Comparison of ENCODE assay signal across 25 cellular contexts in the genomic region with DNA sequence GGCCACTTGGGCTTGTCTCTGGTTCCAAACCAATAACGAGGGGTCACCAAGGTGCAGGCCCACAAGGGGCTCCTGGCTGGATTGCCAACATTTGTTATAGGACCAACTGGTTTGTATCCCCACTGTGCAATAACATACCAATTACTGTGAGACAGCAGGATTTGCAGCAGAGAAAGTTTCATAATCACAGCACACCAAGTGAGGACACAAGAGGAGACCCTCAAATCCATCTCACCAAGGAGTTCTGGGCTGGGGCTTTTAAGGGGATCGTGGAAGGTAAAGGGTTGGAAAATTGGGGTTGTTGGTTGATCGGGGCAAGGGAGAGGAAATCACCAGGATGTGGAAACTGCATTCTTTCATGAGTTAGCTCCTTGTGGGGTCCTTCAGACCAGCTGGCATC. TPM values are rescaled to one million over a fixed set of nuclear protein-coding genes. Genes with fewer than 3 reads are reported as not detected.
DNase-seq lines count a peak whose midpoint lies in the region; ATAC-seq, FAIRE-seq and TF ChIP-seq lines count a peak whose summit lies in the region.
"Had no signal": no experiment of that assay in that cellular context is flagged by ENCODE, and none has a peak within 500 bp of the region (broad histone marks: within the 10 kb centered on the region; RNA-seq: fewer than 3 reads in every experiment).

No MANE protein-coding gene starts in this region.

- H3K79me2 ChIP-seq in H9 (ENCODE audit: insufficient read depth, low read length) (no peaks in the 10 kb centered on the region), K562 (ENCODE audit: control insufficient read depth, insufficient read depth, low read length) (no peaks in the 10 kb centered on the region), mesendoderm (ENCODE audit: control insufficient read depth, insufficient read depth, low read length) (no peaks in the 10 kb centered on the region)

- in situ Hi-C loops in K562 (cut with MboI) = no loop called here

- H3T11ph ChIP-seq in H9 (ENCODE audit: low read length) = no peak overlapping the region

- H3K36me3 ChIP-seq in K562 (ENCODE audit: control insufficient read depth, insufficient read depth, low read length) (no peaks in the 10 kb centered on the region), esophagus muscularis mucosa (no peaks in the 10 kb centered on the region), uterus (no peaks in the 10 kb centered on the region), mesendoderm (ENCODE audit: control insufficient read depth, insufficient read depth, low read length) (no peaks in the 10 kb centered on the region)
- H3K36me3 ChIP-seq: BE2C; BLaER1 treated with 17β-estradiol and CSF1 and Interleukin-3, amounts not matched to agents 10 nM and 100 nM had no signal

- H3K27me3 ChIP-seq in H9 (ENCODE audit: insufficient read depth, low read length) = no peaks in the 10 kb centered on the region
- peaks cover 4 to 23% of the 10 kb centered on the region in 2 experiments; a peak in 4 of 5 replicates for H3K27me3 ChIP-seq in K562 (ENCODE audit: control insufficient read depth in 2 of 2, insufficient read depth in 2 of 2, low read length in 2 of 2)
- no peaks in the 10 kb centered on the region for H3K27me3 ChIP-seq in esophagus muscularis mucosa
- H3K27me3 ChIP-seq in uterus = no peaks in the 10 kb centered on the region
- no peaks in the 10 kb centered on the region for H3K27me3 ChIP-seq in mesendoderm (ENCODE audit: insufficient read depth, low read length, poor library complexity)
- H3K27me3 ChIP-seq: BE2C; BLaER1 treated with 17β-estradiol and CSF1 and Interleukin-3, amounts not matched to agents 10 nM and 100 nM had no signal

- H3K56ac ChIP-seq in H9 (ENCODE audit: insufficient read length, low read depth, low read length) = no peak overlapping the region
- no peak overlapping the region for H3K56ac ChIP-seq in mesendoderm (ENCODE audit: low read length)

- H3K4me1 ChIP-seq in H9 (ENCODE audit: insufficient read depth, low read length) (peaks cover 6% of the 10 kb centered on the region; the same call in 1 of the 2 replicates), K562 (replicated peaks in 1 of 2; ENCODE audit: control insufficient read depth in 2 of 2, insufficient read depth in 2 of 2, low read length in 2 of 2) (no peaks in the 10 kb centered on the region), esophagus muscularis mucosa (no peaks in the 10 kb centered on the region), uterus (no peaks in the 10 kb centered on the region), mesendoderm (ENCODE audit: control insufficient read depth, low read depth, low read length) (peaks cover 2% of the 10 kb centered on the region)
- H3K4me1 ChIP-seq: BE2C; BLaER1 treated with 17β-estradiol and CSF1 and Interleukin-3, amounts not matched to agents 10 nM and 100 nM had no signal

- H3K4ac ChIP-seq in H9 (ENCODE audit: low read depth, low read length) = no peak overlapping the region
- no peak overlapping the region for H3K4ac ChIP-seq in mesendoderm (ENCODE audit: low read depth, low read length)

- no peak overlapping the region for H3K4me3 Mint-ChIP-seq in H9
- H3K4me3 Mint-ChIP-seq: CD14-positive monocyte; CD4-positive, alpha-beta T cell; CD8-positive, alpha-beta memory T cell had no signal

- H3K23ac ChIP-seq in H9 (ENCODE audit: insufficient read length, low read depth, low read length) (no peak overlapping the region), mesendoderm (ENCODE audit: low read length) (no peak overlapping the region)

- H3K27ac ChIP-seq in H9 (ENCODE audit: insufficient read length, low read depth, low read length) (no peak overlapping the region), K562 (ENCODE audit: extremely low read depth, low read depth, low read length) (no peak overlapping the region), esophagus muscularis mucosa (replicated peaks in 1 of 4) (no peak overlapping the region), uterus (no peak overlapping the region), mesendoderm (ENCODE audit: low read depth, low read length) (no peak overlapping the region)
- H3K27ac ChIP-seq: 22Rv1; BLaER1 treated with 17β-estradiol and CSF1 and Interleukin-3, amounts not matched to agents 10 nM and 100 nM had no signal

- H3K27me3 Mint-ChIP-seq in H9 (ENCODE audit: low read depth) = peaks cover 2% of the 10 kb centered on the region; the same call in 1 of the 2 replicates

- ATAC-seq in K562 = no peak
- no peak for ATAC-seq in GM21360 (IDR thresholded peaks at IDR 0.05; ENCODE audit: unreplicated experiment)
- ATAC-seq: GM12878, HCT116 had no signal

- H3K9me3 Mint-ChIP-seq in H9 = peaks cover 10 to 17% of the 10 kb centered on the region in 2 experiments

- no peak overlapping the region for H2BK12ac ChIP-seq in H9 (ENCODE audit: insufficient read length, low read depth, low read length)

- H3K36me3 Mint-ChIP-seq in H9 (ENCODE audit: insufficient read depth in 1 of 3, low read depth in 3 of 3) = peaks cover 2 to 12% (median 10%) of the 10 kb centered on the region in 3 experiments; a peak in 5 of 7 replicates
- H3K36me3 Mint-ChIP-seq: CD14-positive monocyte had no signal

- TF ChIP-seq EP300 in K562 (IDR thresholded peaks at IDR 0.05; ENCODE audit: low read length) (no peak), esophagus muscularis mucosa (IDR thresholded peaks at IDR 0.05) (no peak)

- no TSS peak for BruUV-seq in K562 (replicated peaks; lab: Mats Ljungman, UMichigan)

- TF ChIP-seq RAD21 in K562 (CRISPR knock-in tag; conservative IDR thresholded peaks at IDR 0.05 in 1 of 2, IDR thresholded peaks at IDR 0.05 in 1 of 2) = no peak

- intact Hi-C loops in K562 (cut with micrococcal nuclease) (loop anchor here (10.0 kb wide), 1 partner anchor 131 kb away; no protein-coding TSS in a partner anchor), esophagus muscularis mucosa (cut with DNase I) (no loop called here), uterus (cut with DNase I; ENCODE audit: low total_unique reads) (no loop called here)

- no peak overlapping the region for H3K14ac ChIP-seq in H9 (ENCODE audit: insufficient read depth, low read length)

- H2AK5ac ChIP-seq in H9 (ENCODE audit: insufficient read length, low read length) = no peak overlapping the region
- no peak overlapping the region for H2AK5ac ChIP-seq in mesendoderm (ENCODE audit: low read length)

- no peak overlapping the region for H2BK20ac ChIP-seq in H9 (ENCODE audit: low read depth, low read length, poor library complexity, severe bottlenecking)

- FAIRE-seq in K562 (lab: Jason Lieb, UNC) = no peak
- FAIRE-seq: A204.1, D721Med, GM12878, GM18507 had no signal

- H2BK120ac ChIP-seq in H9 (ENCODE audit: low read depth, low read length, poor library complexity, severe bottlenecking) = no peak overlapping the region
- no peak overlapping the region for H2BK120ac ChIP-seq in mesendoderm (ENCODE audit: low read depth, low read length)

- H3K4me1 Mint-ChIP-seq in H9 = peaks cover 13 to 15% of the 10 kb centered on the region in 2 experiments
- H3K4me1 Mint-ChIP-seq: CD14-positive monocyte; CD8-positive, alpha-beta memory T cell had no signal

- no peaks in the 10 kb centered on the region for H3K9me1 ChIP-seq in K562 (ENCODE audit: control insufficient read depth, insufficient read depth, low read length)

- H3K79me1 ChIP-seq in H9 (ENCODE audit: insufficient read depth, low read depth, low read length, poor library complexity, severe bottlenecking) = no peaks in the 10 kb centered on the region
- no peaks in the 10 kb centered on the region for H3K79me1 ChIP-seq in mesendoderm (ENCODE audit: low read length)

- H3K4me2 ChIP-seq in H9 (ENCODE audit: insufficient read depth, insufficient read length, low read length) (no peak overlapping the region), K562 (ENCODE audit: insufficient read depth, low read length) (no peak overlapping the region), mesendoderm (ENCODE audit: low read length) (no peak overlapping the region)
- H3K4me2 ChIP-seq: BLaER1 treated with 17β-estradiol and CSF1 and Interleukin-3, amounts not matched to agents 10 nM and 100 nM had no signal

- H3K18ac ChIP-seq in H9 (ENCODE audit: insufficient read length, low read depth, low read length) (no peak overlapping the region), mesendoderm (ENCODE audit: low read length) (no peak overlapping the region)

- no peak overlapping the region for H4K8ac ChIP-seq in H9 (replicated peaks; ENCODE audit: insufficient read length, low read depth, low read length)
- no peak overlapping the region for H4K8ac ChIP-seq in mesendoderm (ENCODE audit: low read depth, low read length)

- POLR2A ChIA-PET in K562 (lab: Yijun Ruan, JAX) = no interaction called here

- no CpG with 5 or more reads among the region's 3 CpGs for WGBS in H9 (ENCODE audit: extremely low coverage, insufficient read length, low lambda C conversion rate)
- WGBS in K562 (ENCODE audit: insufficient coverage, low coverage, missing lambda C conversion rate) = 6% methylated on average over 3 of the region's 3 CpGs
- 76% methylated on average over 3 of the region's 3 CpGs for WGBS in esophagus muscularis mucosa
- WGBS in mesendoderm (ENCODE audit: extremely low coverage, insufficient coverage, low lambda C conversion rate) = no CpG with 5 or more reads among the region's 3 CpGs

- TF ChIP-seq POLR2A in K562 (conservative IDR thresholded peaks at IDR 0.05) = no peak
- no peak for TF ChIP-seq POLR2A in esophagus muscularis mucosa (IDR thresholded peaks at IDR 0.05; ENCODE audit: low read depth)
- TF ChIP-seq POLR2A in uterus (IDR thresholded peaks at IDR 0.05) = no peak

- H3K9ac ChIP-seq in H9 (ENCODE audit: extremely low read depth, insufficient read length, low read length) = no peak overlapping the region
- H3K9ac ChIP-seq in K562 (ENCODE audit: insufficient read depth in 1 of 2, low read depth in 2 of 2, low read length in 2 of 2) = no peak overlapping the region
- no peak overlapping the region for H3K9ac ChIP-seq in mesendoderm (ENCODE audit: low read length)
- H3K9ac ChIP-seq: BLaER1 treated with 17β-estradiol and CSF1 and Interleukin-3, amounts not matched to agents 10 nM and 100 nM had no signal

- no peak overlapping the region for H4K5ac ChIP-seq in H9 (ENCODE audit: insufficient read length, low read depth, low read length)
- no peak overlapping the region for H4K5ac ChIP-seq in mesendoderm (ENCODE audit: low read length)

- no peaks in the 10 kb centered on the region for H3K23me2 ChIP-seq in H9 (ENCODE audit: insufficient read length, low read depth, low read length, poor library complexity, severe bottlenecking)

- CTCF ChIA-PET in K562 (lab: Yijun Ruan, JAX; ENCODE audit: low intra/inter-chr PET ratio) = no interaction called here

- H3K9me3 ChIP-seq in H9 (ENCODE audit: control insufficient read depth, low read depth, low read length) = no peaks in the 10 kb centered on the region
- no peaks in the 10 kb centered on the region for H3K9me3 ChIP-seq in K562 (replicated peaks; ENCODE audit: control insufficient read depth, insufficient read depth, low read depth, low read length)
- peaks cover 0 to 16% (median 12%) of the 10 kb centered on the region in 4 donors for H3K9me3 ChIP-seq in esophagus muscularis mucosa
- H3K9me3 ChIP-seq in uterus = no peaks in the 10 kb centered on the region
- H3K9me3 ChIP-seq: BE2C had no signal

- TF ChIP-seq CTCF in H9 (conservative IDR thresholded peaks at IDR 0.05) = no peak
- no peak for TF ChIP-seq CTCF in K562 (IDR thresholded peaks at IDR 0.05 in 2 of 3, conservative IDR thresholded peaks at IDR 0.05 in 1 of 3; ENCODE audit: insufficient read depth in 2 of 3, low read depth in 1 of 3, low read length in 3 of 3)
- no peak for TF ChIP-seq CTCF in esophagus muscularis mucosa (IDR thresholded peaks at IDR 0.05)
- no peak for TF ChIP-seq CTCF in uterus (IDR thresholded peaks at IDR 0.05)

- H4K20me1 ChIP-seq in H9 (ENCODE audit: control insufficient read depth, insufficient read depth, insufficient read length) (no peaks in the 10 kb centered on the region), K562 (replicated peaks; ENCODE audit: control insufficient read depth, insufficient read depth, low read length) (no peaks in the 10 kb centered on the region)
- H4K20me1 ChIP-seq: BLaER1 treated with 17β-estradiol and CSF1 and Interleukin-3, amounts not matched to agents 10 nM and 100 nM had no signal

- no peak overlapping the region for H2AFZ ChIP-seq in H9 (ENCODE audit: low read length)
- no peak overlapping the region for H2AFZ ChIP-seq in K562 (ENCODE audit: low read depth, low read length)

- 0 out of 7 replicates have a peak overlapping the region, but pooled peaks of 2 of the 3 experiments have one; percentile 4 to 44 for H3K27ac Mint-ChIP-seq in H9
- H3K27ac Mint-ChIP-seq: CD14-positive monocyte; CD4-positive, alpha-beta T cell; CD8-positive, alpha-beta memory T cell had no signal

- no peak overlapping the region for H4K91ac ChIP-seq in H9 (ENCODE audit: insufficient read length, low read depth, low read length)

- DNase-seq in H9 (no peak), K562 (ENCODE audit: extremely low read depth in 1 of 4, low spot score in 3 of 4) (no peak), esophagus muscularis mucosa (ENCODE audit: extremely low spot score) (peak; percentile 62), uterus (no peak), mesendoderm (no peak)
- DNase-seq: ACHN; AML-193; BE2C; CD4-positive, alpha-beta T cell; CD8-positive, alpha-beta memory T cell; DMS 273 treated with DMSO at 0.1 percent for 48 hours; DMS79; EL; GDM1; GOT3; H7 had no signal

- H2BK5ac ChIP-seq in H9 (ENCODE audit: insufficient read length, low read length) (no peak overlapping the region), mesendoderm (ENCODE audit: low read length) (no peak overlapping the region)

- H2BK15ac ChIP-seq in H9 (ENCODE audit: low read depth, low read length) (no peak overlapping the region), mesendoderm (replicated peaks; ENCODE audit: low read depth) (no peak overlapping the region)

- H3K4me3 ChIP-seq in K562 = no peak overlapping the region
- no peak overlapping the region for H3K4me3 ChIP-seq in esophagus muscularis mucosa
- no peak overlapping the region for H3K4me3 ChIP-seq in uterus
- no peak overlapping the region for H3K4me3 ChIP-seq in mesendoderm (ENCODE audit: low read length)
- H3K4me3 ChIP-seq: BLaER1 treated with 17β-estradiol and CSF1 and Interleukin-3, amounts not matched to agents 10 nM and 100 nM; GM12878 had no signal

RNA-seq across cellular contexts. Expression of a gene that starts 29.7 kb away (rescaled TPM):
- total RNA-seq in H9 (2021) = 16.3 and 19.2 TPM in 2 replicates
- not detected in 2 replicates for total RNA-seq in K562 (2011; cell fraction: chromatin; rRNA removed; ENCODE audit: low replicate concordance)
- not detected in 2 replicates for total RNA-seq in K562 (2011; cell fraction: nucleolus; rRNA removed)
- total RNA-seq in K562 (2011; cell fraction: nucleoplasm; rRNA removed) = not detected in 2 replicates
- not detected in 2 replicates for total RNA-seq in K562 (2014; rRNA removed)
- not detected in 2 replicates for total RNA-seq in K562 (2014; rRNA removed; fragmentation: Illumina TruSeq; extraction: Trizol)
- not detected in 2 replicates for total RNA-seq in K562 (2015; rRNA removed; fragmentation: Illumina TruSeq; extraction: Trizol)
- not detected in 2 replicates for total RNA-seq in K562 (2021)
- polyA plus RNA-seq in K562 (2011; rRNA removed) = not detected in 2 replicates
- 0.01 TPM in 1 of 2 replicates, not detected in the other for polyA plus RNA-seq in K562 (2011; cell fraction: cytosol; rRNA removed)
- not detected in 2 replicates for polyA plus RNA-seq in K562 (2011; cell fraction: nucleus; rRNA removed)
- not detected in 2 replicates for polyA plus RNA-seq in K562 (2012)
- polyA plus RNA-seq in K562 (2014; fragmentation: Illumina TruSeq; extraction: Trizol) = not detected in 2 replicates
- not detected for polyA plus RNA-seq in K562 (2014; fragmentation: Nextera tagmentation; extraction: Ambion mirVana)
- not detected in 2 replicates for polyA plus RNA-seq in K562 (2014; rRNA removed)
- polyA minus RNA-seq in K562 (2011; rRNA and poly(A)+ RNA removed) = not detected in 2 replicates
- polyA minus RNA-seq in K562 (2011; cell fraction: cytosol; rRNA and poly(A)+ RNA removed) = not detected in 2 replicates
- polyA minus RNA-seq in K562 (2011; cell fraction: nucleus; rRNA and poly(A)+ RNA removed) = not detected in 2 replicates
- under 1 TPM in 3 of 4 donors, not detected in 1; 0.13 to 0.17 (median 0.17) TPM for total RNA-seq in esophagus muscularis mucosa
- under 1 TPM in 1 of 4 donors, not detected in 3; 0.14 TPM for total RNA-seq in uterus
- polyA plus RNA-seq in mesendoderm (2013, experiment 1 of 2) = 1.3 TPM
- 1.4 TPM for polyA plus RNA-seq in mesendoderm (2013, experiment 2 of 2)
- total RNA-seq: CD4-positive, alpha-beta T cell; CD8-positive, alpha-beta memory T cell; GM12878 had no signal
- polyA plus RNA-seq: CD14-positive monocyte had no signal

Comparison
In these comparisons a context has a peak if more than half of its experiments do, and no peak if none do; other contexts are left out.
1. RNA of a gene that starts 29.7 kb away (total RNA-seq): 16.3 to 19.2 TPM in H9; 0.13 to 0.17 TPM in esophagus muscularis mucosa, not detected in K562 and 0.14 TPM in uterus; every median in the first group is over 10 times any median in the second.